1 cellular context compared by ENCODE assay signal in the genomic region with DNA sequence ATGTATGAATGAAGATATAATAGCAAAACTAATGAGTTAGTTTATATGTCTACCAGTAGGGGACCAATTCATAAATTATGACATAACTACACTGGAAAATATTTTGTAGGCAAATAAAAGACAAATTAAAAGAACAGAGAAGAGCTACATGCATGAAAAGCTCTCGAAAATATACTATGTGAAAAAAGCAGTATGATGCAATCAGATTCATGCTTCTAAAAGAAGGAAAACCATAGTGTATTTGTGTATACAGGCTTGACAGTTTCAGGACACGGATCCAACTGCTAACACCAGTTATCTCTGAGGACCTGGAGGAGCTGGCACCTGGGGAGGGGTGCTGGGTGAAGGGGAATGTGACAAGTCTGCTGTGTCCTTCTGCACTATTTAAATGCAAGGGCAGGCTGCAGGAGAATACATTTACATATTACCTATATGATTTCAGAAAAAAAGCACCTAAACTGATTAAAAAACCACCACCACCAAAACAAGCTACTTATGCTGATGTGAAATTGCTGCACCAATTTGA.
TF ChIP-seq lines count a peak whose summit lies in the region.

No MANE protein-coding gene starts in this region.

TF ChIP-seq in GM23338, 12 proteins besides CTCF, POLR2A, EP300 and RAD21:
- TF ChIP-seq, protein P1, sequence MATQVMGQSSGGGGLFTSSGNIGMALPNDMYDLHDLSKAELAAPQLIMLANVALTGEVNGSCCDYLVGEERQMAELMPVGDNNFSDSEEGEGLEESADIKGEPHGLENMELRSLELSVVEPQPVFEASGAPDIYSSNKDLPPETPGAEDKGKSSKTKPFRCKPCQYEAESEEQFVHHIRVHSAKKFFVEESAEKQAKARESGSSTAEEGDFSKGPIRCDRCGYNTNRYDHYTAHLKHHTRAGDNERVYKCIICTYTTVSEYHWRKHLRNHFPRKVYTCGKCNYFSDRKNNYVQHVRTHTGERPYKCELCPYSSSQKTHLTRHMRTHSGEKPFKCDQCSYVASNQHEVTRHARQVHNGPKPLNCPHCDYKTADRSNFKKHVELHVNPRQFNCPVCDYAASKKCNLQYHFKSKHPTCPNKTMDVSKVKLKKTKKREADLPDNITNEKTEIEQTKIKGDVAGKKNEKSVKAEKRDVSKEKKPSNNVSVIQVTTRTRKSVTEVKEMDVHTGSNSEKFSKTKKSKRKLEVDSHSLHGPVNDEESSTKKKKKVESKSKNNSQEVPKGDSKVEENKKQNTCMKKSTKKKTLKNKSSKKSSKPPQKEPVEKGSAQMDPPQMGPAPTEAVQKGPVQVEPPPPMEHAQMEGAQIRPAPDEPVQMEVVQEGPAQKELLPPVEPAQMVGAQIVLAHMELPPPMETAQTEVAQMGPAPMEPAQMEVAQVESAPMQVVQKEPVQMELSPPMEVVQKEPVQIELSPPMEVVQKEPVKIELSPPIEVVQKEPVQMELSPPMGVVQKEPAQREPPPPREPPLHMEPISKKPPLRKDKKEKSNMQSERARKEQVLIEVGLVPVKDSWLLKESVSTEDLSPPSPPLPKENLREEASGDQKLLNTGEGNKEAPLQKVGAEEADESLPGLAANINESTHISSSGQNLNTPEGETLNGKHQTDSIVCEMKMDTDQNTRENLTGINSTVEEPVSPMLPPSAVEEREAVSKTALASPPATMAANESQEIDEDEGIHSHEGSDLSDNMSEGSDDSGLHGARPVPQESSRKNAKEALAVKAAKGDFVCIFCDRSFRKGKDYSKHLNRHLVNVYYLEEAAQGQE (IDR thresholded peaks at IDR 0.05; ENCODE audit: unreplicated experiment): no peak
TF ChIP-seq in GM23338: peak in this region for 0.
